16 cellular contexts compared by ENCODE assay signal in the genomic region with DNA sequence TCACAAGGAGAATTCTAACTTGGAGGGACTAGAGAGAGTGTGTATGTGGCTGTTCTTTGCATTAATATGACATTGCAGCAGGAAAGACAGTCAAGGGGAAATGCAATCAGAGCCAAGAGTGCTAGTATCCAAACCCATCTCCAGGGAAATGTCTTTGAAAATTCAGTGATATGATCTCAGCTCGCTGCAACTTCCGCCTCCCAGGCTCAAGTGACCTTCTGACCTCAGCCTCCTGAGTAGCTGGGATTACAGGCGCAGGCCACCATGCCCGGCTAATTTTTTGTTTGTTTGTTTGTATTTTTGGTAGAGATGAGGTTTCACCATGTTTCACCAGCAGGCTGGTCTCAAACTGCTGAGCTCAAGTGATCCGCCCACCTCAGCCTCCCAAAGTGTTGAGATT. TPM values are rescaled to one million over a fixed set of nuclear protein-coding genes. Genes with fewer than 3 reads are reported as not detected.
DNase-seq lines count a peak whose midpoint lies in the region; ATAC-seq and TF ChIP-seq lines count a peak whose summit lies in the region.
"Had no signal": no experiment of that assay in that cellular context is flagged by ENCODE, and none has a peak within 500 bp of the region (broad histone marks: within the 10 kb centered on the region; RNA-seq: fewer than 3 reads in every experiment).

No MANE protein-coding gene starts in this region.

- no peak overlapping the region for H3K4me3 ChIP-seq in GM23338
- H3K4me3 ChIP-seq in SJCRH30: no peak overlapping the region
- H3K4me3 ChIP-seq: BLaER1 treated with 17β-estradiol and CSF1 and Interleukin-3, amounts not matched to agents 10 nM and 100 nM; HAP-1 had no signal

- no peak overlapping the region; the same call in 1 of the 2 replicates for H3K27ac Mint-ChIP-seq in GM23338
- H3K27ac Mint-ChIP-seq in glutamatergic neuron (ENCODE audit: unreplicated experiment): no peak overlapping the region
- H3K27ac Mint-ChIP-seq in nephron: peak overlapping the region; percentile 53 to 78 (median 59)
- H3K27ac Mint-ChIP-seq: B cell; CD8-positive, alpha-beta T cell; IgD-negative memory B cell had no signal

- no peak overlapping the region for H3K4me3 Mint-ChIP-seq in GM23338
- peak overlapping the region; percentile 76 for H3K4me3 Mint-ChIP-seq in glutamatergic neuron (ENCODE audit: unreplicated experiment)
- no peak overlapping the region for H3K4me3 Mint-ChIP-seq in nephron
- H3K4me3 Mint-ChIP-seq: B cell; CD8-positive, alpha-beta T cell; IgD-negative memory B cell had no signal

- no peak overlapping the region for H3K4me2 ChIP-seq in GM23338

- H3K27me3 ChIP-seq in GM23338 (ENCODE audit: insufficient read depth) (no peaks in the 10 kb centered on the region), SJCRH30 (no peaks in the 10 kb centered on the region)
- H3K27me3 ChIP-seq: BLaER1 treated with 17β-estradiol and CSF1 and Interleukin-3, amounts not matched to agents 10 nM and 100 nM had no signal

- peaks cover 37% of the 10 kb centered on the region for H3K27me3 Mint-ChIP-seq in GM23338 (ENCODE audit: insufficient read depth, low read depth, poor library complexity)
- peaks cover 18% of the 10 kb centered on the region for H3K27me3 Mint-ChIP-seq in glutamatergic neuron (ENCODE audit: unreplicated experiment)
- no peaks in the 10 kb centered on the region for H3K27me3 Mint-ChIP-seq in nephron (ENCODE audit: low read depth)

- peaks cover 49% of the 10 kb centered on the region for H4K20me1 ChIP-seq in GM23338 (replicated peaks; ENCODE audit: insufficient read depth)
- H4K20me1 ChIP-seq: BLaER1 treated with 17β-estradiol and CSF1 and Interleukin-3, amounts not matched to agents 10 nM and 100 nM had no signal

- ATAC-seq in GM23338 (no peak), esophagus mucosa (no peak)
- ATAC-seq: CD8-positive, alpha-beta T cell; HepG2 had no signal

- peaks cover 88% of the 10 kb centered on the region for H3F3A ChIP-seq in GM23338 (replicated peaks; ENCODE audit: low read depth)

- DNase-seq in GM23338 (ENCODE audit: low spot score) (no peak), SJCRH30 (no peak), glutamatergic neuron (no peak), H4 (ENCODE audit: low spot score) (no peak)
- DNase-seq in stimulated activated naive CD4-positive, alpha-beta T cell treated with Interleukin-2 at 50 U/mL for 16 hours (lab: John Stamatoyannopoulos, UW): no peak
- DNase-seq: Calu3; CD8-positive, alpha-beta T cell; DMS79 treated with DMSO at 0.1 percent for 48 hours; GF-D8 had no signal

- H3K79me2 ChIP-seq in GM23338 (replicated peaks; ENCODE audit: insufficient read depth): 0 out of 2 replicates have a peak, but pooled peaks cover 8% of the 10 kb centered on the region

- H3K36me3 Mint-ChIP-seq in GM23338 (ENCODE audit: low read depth): peaks cover 100% of the 10 kb centered on the region
- peaks cover 10% of the 10 kb centered on the region for H3K36me3 Mint-ChIP-seq in glutamatergic neuron (ENCODE audit: unreplicated experiment)
- H3K36me3 Mint-ChIP-seq in nephron (ENCODE audit: low read depth): peaks cover 81% of the 10 kb centered on the region
- H3K36me3 Mint-ChIP-seq: CD8-positive, alpha-beta T cell had no signal

- H3K27ac ChIP-seq in GM23338 (ENCODE audit: low read depth) (peak overlapping the region; percentile 85), SJCRH30 (peak overlapping the region; percentile 97; the same call in 1 of the 2 replicates)
- H3K27ac ChIP-seq: BLaER1 treated with 17β-estradiol and CSF1 and Interleukin-3, amounts not matched to agents 10 nM and 100 nM had no signal

- peaks cover 75% of the 10 kb centered on the region for H3K4me1 Mint-ChIP-seq in GM23338
- peaks cover 35% of the 10 kb centered on the region for H3K4me1 Mint-ChIP-seq in glutamatergic neuron (ENCODE audit: low read depth, unreplicated experiment)
- peaks cover 87% of the 10 kb centered on the region for H3K4me1 Mint-ChIP-seq in nephron
- H3K4me1 Mint-ChIP-seq: B cell had no signal

- no peak for TF ChIP-seq CTCF in GM23338 (conservative IDR thresholded peaks at IDR 0.05; ENCODE audit: low read depth in 2 of 2)
- no peak for TF ChIP-seq CTCF in glutamatergic neuron (IDR thresholded peaks at IDR 0.05; ENCODE audit: partially characterized antibody, unreplicated experiment)
- no peak for TF ChIP-seq CTCF in nephron (IDR thresholded peaks at IDR 0.05; ENCODE audit: unreplicated experiment in 3 of 3)

- H2AFZ ChIP-seq in GM23338: no peak overlapping the region

- H3K9me3 ChIP-seq in SJCRH30 (replicated peaks): no peaks in the 10 kb centered on the region
- H3K9me3 ChIP-seq: BLaER1 treated with 17β-estradiol and CSF1 and Interleukin-3, amounts not matched to agents 10 nM and 100 nM; HAP-1 had no signal

- no peaks in the 10 kb centered on the region; the same call in 2 of the 3 replicates for H3K9me3 Mint-ChIP-seq in GM23338
- peaks cover 23% of the 10 kb centered on the region for H3K9me3 Mint-ChIP-seq in glutamatergic neuron (ENCODE audit: unreplicated experiment)
- H3K9me3 Mint-ChIP-seq in nephron: no peaks in the 10 kb centered on the region
- H3K9me3 Mint-ChIP-seq: CD8-positive, alpha-beta T cell had no signal

- H3K9me2 ChIP-seq in GM23338 (ENCODE audit: insufficient read depth): no peaks in the 10 kb centered on the region

- peaks cover 95% of the 10 kb centered on the region for H3K36me3 ChIP-seq in GM23338 (ENCODE audit: insufficient read depth)
- H3K36me3 ChIP-seq in SJCRH30: peaks cover 75% of the 10 kb centered on the region

- peaks cover 53% of the 10 kb centered on the region for H3K4me1 ChIP-seq in GM23338 (ENCODE audit: insufficient read depth)
- peaks cover 81% of the 10 kb centered on the region for H3K4me1 ChIP-seq in SJCRH30

TF ChIP-seq in GM23338, 12 proteins besides CTCF, POLR2A, EP300 and RAD21 (continues in another document):
- TF ChIP-seq POLR2AphosphoS5 (IDR thresholded peaks at IDR 0.05; ENCODE audit: low read depth) (no peak), JUNB (IDR thresholded peaks at IDR 0.05; ENCODE audit: unreplicated experiment) (no peak), CREB1 (CRISPR knock-in tag; IDR thresholded peaks at IDR 0.05; ENCODE audit: low read depth) (no peak), ZNF114 (CRISPR knock-in tag; IDR thresholded peaks at IDR 0.05) (no peak)

RNA-seq across cellular contexts. Expression of a gene that starts 16.3 kb away (rescaled TPM):
- 305 and 381 TPM in 2 replicates for total RNA-seq in GM23338 (2014; rRNA removed; shearing (Covaris generic))
- 129 and 136 TPM in 2 replicates for polyA plus RNA-seq in GM23338 (2016; fragmentation: Nextera tagmentation; extraction: Ambion mirVana)
- 129 and 153 TPM in 2 replicates for total RNA-seq in SJCRH30 (2014; rRNA removed; shearing (Covaris generic))
- 59.8 TPM for total RNA-seq in glutamatergic neuron (ENCODE audit: unreplicated experiment)
- total RNA-seq in H4 (2014; rRNA removed; shearing (Covaris generic)): 0.31 and 2.5 TPM in 2 replicates
- 0.36 TPM for total RNA-seq in esophagus mucosa
- total RNA-seq: B cell; CD8-positive, alpha-beta T cell had no signal
- polyA plus RNA-seq: IgD-negative memory B cell had no signal

RNA-seq across cellular contexts. Expression of a gene that starts 49.0 kb away (rescaled TPM):
- 49.6 and 54.3 TPM in 2 replicates for total RNA-seq in GM23338 (2014; rRNA removed; shearing (Covaris generic))
- polyA plus RNA-seq in GM23338 (2016; fragmentation: Nextera tagmentation; extraction: Ambion mirVana): 14.6 and 15.2 TPM in 2 replicates
- 59.9 and 70.7 TPM in 2 replicates for total RNA-seq in SJCRH30 (2014; rRNA removed; shearing (Covaris generic))
- total RNA-seq in glutamatergic neuron (ENCODE audit: unreplicated experiment) (33.1 TPM), esophagus mucosa (16.0 TPM)
- total RNA-seq in H4 (2014; rRNA removed; shearing (Covaris generic)): 30.8 and 32.7 TPM in 2 replicates

Comparison
In these comparisons a context has a peak if more than half of its experiments do, and no peak if none do; other contexts are left out.
1. H3K27ac Mint-ChIP-seq: peak in nephron (3 of 3); none in GM23338 (single experiment) and glutamatergic neuron (single experiment).
2. RNA of a gene that starts 16.3 kb away (total RNA-seq): 305 to 381 TPM in GM23338, 129 to 153 TPM in SJCRH30 and 59.8 TPM in glutamatergic neuron (single experiment); 0.31 to 2.5 TPM in H4 and 0.36 TPM in esophagus mucosa (single experiment); every median in the first group is over 10 times any median in the second.